ENCODE assay signal across 8 cellular contexts in the genomic region with DNA sequence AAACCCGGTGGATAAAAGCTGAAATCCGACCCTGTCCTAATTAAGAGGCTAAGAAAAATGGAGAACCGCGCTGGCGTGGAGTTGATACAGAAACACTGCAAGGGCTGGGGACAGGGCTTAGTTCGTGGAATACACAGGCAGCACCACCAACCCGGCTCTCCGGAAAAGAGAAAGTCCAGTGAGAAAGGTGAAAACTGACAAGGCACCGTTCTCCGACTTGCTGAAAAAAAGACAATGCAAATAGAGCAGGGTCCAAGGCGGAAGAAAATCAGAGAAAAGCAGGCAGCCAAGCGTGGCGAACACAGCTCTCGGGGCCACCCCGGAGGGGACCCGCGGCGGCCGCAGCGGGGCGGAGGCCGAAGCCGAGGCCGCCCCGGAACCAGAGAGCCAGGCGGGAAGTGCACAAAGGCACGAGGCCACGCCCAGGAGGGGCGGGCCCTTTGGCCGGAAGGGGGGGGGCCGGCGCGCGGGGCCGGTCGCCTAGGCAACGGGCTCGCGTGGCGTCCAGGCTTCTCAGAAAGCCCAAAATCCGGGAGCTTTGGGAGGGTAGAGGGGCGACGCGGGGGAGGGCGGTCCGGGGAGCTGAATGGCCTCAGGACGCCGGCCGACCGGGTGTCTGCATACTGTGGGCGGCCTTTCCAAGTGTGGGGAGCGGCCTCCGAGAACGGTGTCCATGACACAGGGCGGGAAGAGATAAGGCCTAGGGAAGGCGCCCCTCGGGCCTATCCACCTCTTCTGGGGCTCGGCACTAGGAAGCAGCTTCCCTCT. TPM values are rescaled to one million over a fixed set of nuclear protein-coding genes. Genes with fewer than 3 reads are reported as not detected.
DNase-seq lines count a peak whose midpoint lies in the region; ATAC-seq and TF ChIP-seq lines count a peak whose summit lies in the region.

No MANE protein-coding gene starts in this region.

- H3K9ac ChIP-seq in SK-N-SH, result peak overlapping the region; percentile 100

- TF ChIP-seq EP300 in SK-N-SH (IDR thresholded peaks at IDR 0.05; ENCODE audit: borderline replicate concordance in 1 of 2, low read depth in 1 of 2, low read length in 1 of 2), result no peak

- H3K9me3 ChIP-seq in SK-N-SH, result no peaks in the 10 kb centered on the region
- no peaks in the 10 kb centered on the region for H3K9me3 ChIP-seq in osteoblast (ENCODE audit: low read depth, low read length)
- no peaks in the 10 kb centered on the region for H3K9me3 ChIP-seq in thoracic aorta

- no peak for TF ChIP-seq RAD21 in SK-N-SH (IDR thresholded peaks at IDR 0.05; ENCODE audit: low read length)

- peak overlapping the region; percentile 100 for H3K27ac ChIP-seq in SK-N-SH (ENCODE audit: low read depth in 2 of 2, low read length in 1 of 2)
- H3K27ac ChIP-seq in osteoblast (ENCODE audit: low read depth, low read length), result peak overlapping the region; percentile 99
- peak overlapping the region; percentile 99 for H3K27ac ChIP-seq in thoracic aorta

- H3K9me2 ChIP-seq in SK-N-SH, result no peaks in the 10 kb centered on the region

- H4K20me1 ChIP-seq in SK-N-SH (ENCODE audit: insufficient read depth), result peaks cover 15% of the 10 kb centered on the region
- peaks cover 12% of the 10 kb centered on the region for H4K20me1 ChIP-seq in osteoblast (ENCODE audit: insufficient read depth, low read length)

- no peak for TF ChIP-seq CTCF in GM06990 (IDR thresholded peaks at IDR 0.05; ENCODE audit: insufficient read depth, low read length, poor library complexity, severe bottlenecking)
- TF ChIP-seq CTCF in SK-N-SH (IDR thresholded peaks at IDR 0.05), result no peak
- no peak for TF ChIP-seq CTCF in glutamatergic neuron (IDR thresholded peaks at IDR 0.05; ENCODE audit: partially characterized antibody, unreplicated experiment)
- TF ChIP-seq CTCF in osteoblast (IDR thresholded peaks at IDR 0.05; ENCODE audit: extremely low read depth, low read depth, low read length), result no peak
- TF ChIP-seq CTCF in thoracic aorta (IDR thresholded peaks at IDR 0.05), result no peak

- peaks cover 4% of the 10 kb centered on the region for H3K27me3 Mint-ChIP-seq in activated naive CD8-positive, alpha-beta T cell treated with anti-CD3 and anti-CD28 coated beads for 36 hours
- H3K27me3 Mint-ChIP-seq in glutamatergic neuron (ENCODE audit: unreplicated experiment), result peaks cover 19% of the 10 kb centered on the region

- peaks cover 2% of the 10 kb centered on the region for H3K36me3 Mint-ChIP-seq in activated naive CD8-positive, alpha-beta T cell treated with anti-CD3 and anti-CD28 coated beads for 36 hours
- H3K36me3 Mint-ChIP-seq in glutamatergic neuron (ENCODE audit: unreplicated experiment), result no peaks in the 10 kb centered on the region

- H3K27me3 ChIP-seq in GM06990 (replicated peaks; ENCODE audit: control insufficient read depth, insufficient read depth, low read length) (no peaks in the 10 kb centered on the region), SK-N-SH (ENCODE audit: insufficient read depth) (no peaks in the 10 kb centered on the region), osteoblast (ENCODE audit: insufficient read depth, low read length) (no peaks in the 10 kb centered on the region), thoracic aorta (replicated peaks; ENCODE audit: insufficient read depth) (no peaks in the 10 kb centered on the region)

- peaks cover 14% of the 10 kb centered on the region for H3K4me1 Mint-ChIP-seq in activated naive CD8-positive, alpha-beta T cell treated with anti-CD3 and anti-CD28 coated beads for 36 hours
- H3K4me1 Mint-ChIP-seq in glutamatergic neuron (ENCODE audit: low read depth, unreplicated experiment), result peaks cover 3% of the 10 kb centered on the region

- 2% methylated on average over 29 of the region's 58 CpGs for whole genome bisulfite sequencing in SK-N-SH (ENCODE audit: low lambda C conversion rate)

- peaks cover 20% of the 10 kb centered on the region for H3F3A ChIP-seq in SK-N-SH (replicated peaks; ENCODE audit: insufficient read depth)

- peak overlapping the region; percentile 100 for H3K4me3 Mint-ChIP-seq in activated naive CD8-positive, alpha-beta T cell treated with anti-CD3 and anti-CD28 coated beads for 36 hours
- H3K4me3 Mint-ChIP-seq in glutamatergic neuron (ENCODE audit: unreplicated experiment), result peak overlapping the region; percentile 99

- H3K4me2 ChIP-seq in SK-N-SH (peak overlapping the region; percentile 92), osteoblast (ENCODE audit: insufficient read depth, low read length) (peak overlapping the region; percentile 99)

- POLR2A ChIA-PET in HEK293T (lab: Yijun Ruan, JAX), result interaction anchor here (1.5 to 2.1 kb wide), 4 partner anchors 9 to 201 kb away, joined by 4 to 9 read pairs (median 4); partner anchors contain the start of gene NAXD
- POLR2A ChIA-PET in SK-N-SH (lab: Yijun Ruan, JAX), result interaction anchor here (1.0 to 1.3 kb wide), 6 partner anchors 9 to 257 kb away, joined by 3 to 4 read pairs (median 3); partner anchors contain the start of genes ANKRD10 and NAXD

- H2AFZ ChIP-seq in SK-N-SH (ENCODE audit: low read depth), result peak overlapping the region; percentile 56; the same call in 1 of the 2 replicates
- peak overlapping the region; percentile 96 for H2AFZ ChIP-seq in osteoblast (ENCODE audit: low read length)

- H3K4me3 ChIP-seq in GM06990 (replicated peaks; ENCODE audit: low read depth, low read length) (peak overlapping the region; percentile 96), SK-N-SH (ENCODE audit: low read depth in 2 of 2, low read length in 1 of 2) (peak overlapping the region; percentile 89 to 97), osteoblast (ENCODE audit: insufficient read depth, low read length) (peak overlapping the region; percentile 98), thoracic aorta (peak overlapping the region; percentile 98)

- peaks cover 1 to 3% of the 10 kb centered on the region in 2 experiments; a peak in 3 of 4 replicates for H3K4me1 ChIP-seq in SK-N-SH (ENCODE audit: control insufficient read depth in 1 of 2, insufficient read depth in 2 of 2, low read depth in 1 of 2, low read length in 1 of 2)
- H3K4me1 ChIP-seq in osteoblast (ENCODE audit: insufficient read depth, low read length), result peaks cover 11% of the 10 kb centered on the region
- H3K4me1 ChIP-seq in thoracic aorta (ENCODE audit: control insufficient read depth in 1 of 2, low read depth in 2 of 2), result peaks cover 14 to 20% of the 10 kb centered on the region in 2 donors

- CTCF ChIA-PET in HEK293T (lab: Yijun Ruan, JAX), result no interaction called here
- CTCF ChIA-PET in SK-N-SH (lab: Yijun Ruan, JAX), result interaction anchor here (1.0 to 1.8 kb wide), 3 partner anchors 29 to 256 kb away, joined by 3 to 6 read pairs (median 4); no protein-coding TSS in a partner anchor

- peak; percentile 21 for ATAC-seq in thoracic aorta (ENCODE audit: insufficient number of reproducible peaks, low FRiP score, low read depth)

- H3K36me3 ChIP-seq in GM06990 (ENCODE audit: control insufficient read depth, insufficient read depth, low read length) (no peaks in the 10 kb centered on the region), SK-N-SH (replicated peaks in 1 of 2; ENCODE audit: control insufficient read depth in 1 of 2, insufficient read depth in 2 of 2, low read length in 1 of 2) (no peaks in the 10 kb centered on the region), osteoblast (ENCODE audit: insufficient read depth, low read length) (no peaks in the 10 kb centered on the region), thoracic aorta (no peaks in the 10 kb centered on the region)

- H3K9me3 Mint-ChIP-seq in activated naive CD8-positive, alpha-beta T cell treated with anti-CD3 and anti-CD28 coated beads for 36 hours, result no peaks in the 10 kb centered on the region
- peaks cover 20% of the 10 kb centered on the region for H3K9me3 Mint-ChIP-seq in glutamatergic neuron (ENCODE audit: unreplicated experiment)

- H3K79me2 ChIP-seq in SK-N-SH (ENCODE audit: insufficient read depth), result peaks cover 43% of the 10 kb centered on the region
- peaks cover 28% of the 10 kb centered on the region for H3K79me2 ChIP-seq in osteoblast (ENCODE audit: insufficient read depth, low read length)

- DNase-seq in GM06990 (ENCODE audit: extremely low read depth, insufficient read length), result peak; percentile 96
- peak; percentile 57 for DNase-seq in HEK293T (ENCODE audit: extremely low spot score)
- peak; percentile 97 for DNase-seq in NAMALWA (ENCODE audit: low spot score)
- DNase-seq in SK-N-SH, result peak; percentile 93
- peak; percentile 87 for DNase-seq in activated naive CD8-positive, alpha-beta T cell treated with anti-CD3 and anti-CD28 coated beads for 36 hours
- DNase-seq in glutamatergic neuron, result peak; percentile 88
- DNase-seq in osteoblast (ENCODE audit: insufficient read length, low spot score, missing footprints), result peak; percentile 98
- no peak for DNase-seq in thoracic aorta (ENCODE audit: low spot score)

- H3K27ac Mint-ChIP-seq in activated naive CD8-positive, alpha-beta T cell treated with anti-CD3 and anti-CD28 coated beads for 36 hours, result peak overlapping the region; percentile 100
- peak overlapping the region; percentile 100 for H3K27ac Mint-ChIP-seq in glutamatergic neuron (ENCODE audit: unreplicated experiment)

TF ChIP-seq in HEK293T, 16 proteins besides CTCF, POLR2A, EP300 and RAD21 (continues in another document):
- TF ChIP-seq SP1 (IDR thresholded peaks at IDR 0.05) (no peak), FOXM1 (IDR thresholded peaks at IDR 0.05; ENCODE audit: borderline replicate concordance) (no peak), ARNT (IDR thresholded peaks at IDR 0.05) (no peak), NFRKB (IDR thresholded peaks at IDR 0.05) (no peak), ELF4 (IDR thresholded peaks at IDR 0.05) (no peak), FOXK2 (IDR thresholded peaks at IDR 0.05) (no peak), TARDBP (IDR thresholded peaks at IDR 0.05) (no peak)

TF ChIP-seq in SK-N-SH, 30 proteins besides CTCF, POLR2A, EP300 and RAD21 (continues in another document):
- no peak for TF ChIP-seq RFX5 (IDR thresholded peaks at IDR 0.05; ENCODE audit: low read length)
- peak; percentile 51; the same call in 1 of the 2 replicates for TF ChIP-seq YY1 (IDR thresholded peaks at IDR 0.05; ENCODE audit: low read depth)
- TF ChIP-seq MEF2A (IDR thresholded peaks at IDR 0.05; ENCODE audit: borderline replicate concordance, low read depth), result no peak; the same call in 1 of the 2 replicates
- peak; percentile 6; the same call in 1 of the 2 replicates for TF ChIP-seq SIN3A (IDR thresholded peaks at IDR 0.05; ENCODE audit: borderline replicate concordance, low read depth, low read length)

RNA-seq across cellular contexts. Expression of gene ING1, which starts 1.2 kb away (rescaled TPM):
- polyA plus RNA-seq in SK-N-SH (2012; rRNA removed), result 19.8 and 25.4 TPM in 2 replicates
- polyA plus RNA-seq in SK-N-SH (2012; cell fraction: cytosol; rRNA removed), result 10.7 and 16.3 TPM in 2 replicates
- 16.6 and 18.0 TPM in 2 replicates for polyA plus RNA-seq in SK-N-SH (2012; cell fraction: nucleus; rRNA removed)
- total RNA-seq in activated naive CD8-positive, alpha-beta T cell treated with anti-CD3 and anti-CD28 coated beads for 36 hours, result 10 to 100 TPM; 16.7 to 18.4 TPM
- 19.1 TPM for total RNA-seq in glutamatergic neuron (ENCODE audit: unreplicated experiment)
- 9.1 and 10.5 TPM in 2 replicates for total RNA-seq in osteoblast
- 10 to 100 TPM; 11.6 to 26.3 TPM for total RNA-seq in thoracic aorta

RNA-seq across cellular contexts. Expression of gene CARS2, which starts 6.3 kb away (rescaled TPM):
- 78.6 and 80.6 TPM in 2 replicates for polyA plus RNA-seq in SK-N-SH (2012; rRNA removed)
- 36.6 and 47.0 TPM in 2 replicates for polyA plus RNA-seq in SK-N-SH (2012; cell fraction: cytosol; rRNA removed)
- polyA plus RNA-seq in SK-N-SH (2012; cell fraction: nucleus; rRNA removed), result 292 and 307 TPM in 2 replicates
- 10 to 100 TPM; 81.1 to 84.8 TPM for total RNA-seq in activated naive CD8-positive, alpha-beta T cell treated with anti-CD3 and anti-CD28 coated beads for 36 hours
- total RNA-seq in glutamatergic neuron (ENCODE audit: unreplicated experiment), result 102 TPM
- total RNA-seq in osteoblast, result 154 and 161 TPM in 2 replicates
- total RNA-seq in thoracic aorta, result 10 to 100 TPM; 45.9 to 70.4 TPM
